In genomic region chr9:92055624-92056023, GRCh38 we compare ENCODE assay signal across 23 cellular contexts. TPM values are rescaled to one million over a fixed set of nuclear protein-coding genes. Genes with fewer than 3 reads are reported as not detected.
A peak's percentile ranks its signal among the peaks of the same experiment; 100 is the strongest.
DNase-seq lines count a peak whose midpoint lies in the region; ATAC-seq, FAIRE-seq and TF ChIP-seq lines count a peak whose summit lies in the region.
"Had no signal": no experiment of that assay in that cellular context is flagged by ENCODE, and none has a peak within 500 bp of the region (broad histone marks: within the 10 kb centered on the region; RNA-seq: fewer than 3 reads in every experiment).

No MANE protein-coding gene starts in this region.

- no peak overlapping the region for H3K4me3 ChIP-seq in HUES6 (ENCODE audit: low read depth, low read length)
- no peak overlapping the region for H3K4me3 ChIP-seq in gastrocnemius medialis
- H3K4me3 ChIP-seq: K562, PC-9, SJSA1 had no signal

- no peak for DNase-seq in H54 (ENCODE audit: insufficient read length, low spot score)
- no peak for DNase-seq in glutamatergic neuron
- DNase-seq in neural crest cell (ENCODE audit: low read depth, low spot score) = no peak
- DNase-seq in gastrocnemius medialis = no peak
- no peak for DNase-seq in sciatic nerve (ENCODE audit: low spot score)
- DNase-seq in activated gamma-delta T cell (lab: John Stamatoyannopoulos, UW) = no peak
- no peak for DNase-seq in NCI-H1417 (lab: John Stamatoyannopoulos, UW)
- DNase-seq: CD8-positive, alpha-beta T cell; GF-D8; HCEC 1CT; NCI-H1436; NCI-H2029; NCI-H510A; NCI-H82; PC-9; SW 1271 had no signal

- peaks cover 37% of the 10 kb centered on the region for H3K36me3 ChIP-seq in HUES6 (ENCODE audit: control insufficient read depth, insufficient read depth, low read length)
- H3K36me3 ChIP-seq in gastrocnemius medialis = peaks cover 0 to 43% of the 10 kb centered on the region in 2 donors

- ATAC-seq in gastrocnemius medialis = no peak
- no peak for ATAC-seq in sciatic nerve
- ATAC-seq: CD8-positive, alpha-beta T cell; K562 had no signal

- H3K27me3 Mint-ChIP-seq in glutamatergic neuron (ENCODE audit: unreplicated experiment) = no peaks in the 10 kb centered on the region
- no peaks in the 10 kb centered on the region for H3K27me3 Mint-ChIP-seq in neural crest cell (ENCODE audit: low read depth)

- H3K4me1 ChIP-seq in HUES6 (ENCODE audit: control insufficient read depth, insufficient read depth, low read length) (peaks cover 40% of the 10 kb centered on the region), gastrocnemius medialis (no peaks in the 10 kb centered on the region)
- H3K4me1 ChIP-seq: SJSA1 had no signal

- TF ChIP-seq CTCF in glutamatergic neuron (IDR thresholded peaks at IDR 0.05; ENCODE audit: partially characterized antibody, unreplicated experiment) = no peak
- TF ChIP-seq CTCF in neural crest cell (conservative IDR thresholded peaks at IDR 0.05) = no peak
- no peak for TF ChIP-seq CTCF in gastrocnemius medialis (IDR thresholded peaks at IDR 0.05 in 4 of 5, conservative IDR thresholded peaks at IDR 0.05 in 1 of 5)

- H3K4me3 Mint-ChIP-seq in glutamatergic neuron (ENCODE audit: unreplicated experiment) (no peak overlapping the region), neural crest cell (no peak overlapping the region)
- H3K4me3 Mint-ChIP-seq: CD8-positive, alpha-beta T cell had no signal

- H3K27ac Mint-ChIP-seq in glutamatergic neuron (ENCODE audit: unreplicated experiment) (peak overlapping the region; percentile 91), neural crest cell (ENCODE audit: unreplicated experiment) (peak overlapping the region; percentile 82)
- H3K27ac Mint-ChIP-seq: CD8-positive, alpha-beta T cell had no signal

- H3K9me3 ChIP-seq in HUES6 (ENCODE audit: control insufficient read depth, insufficient read depth, low read depth, low read length) (no peaks in the 10 kb centered on the region), gastrocnemius medialis (no peaks in the 10 kb centered on the region)
- H3K9me3 ChIP-seq: SJSA1 had no signal

- peak; percentile 33 for FAIRE-seq in H54 (lab: Jason Lieb, UNC)
- FAIRE-seq: D721Med, GM12892, HTR-8/SVneo, K562 had no signal

- H3K9ac ChIP-seq in HUES6 (ENCODE audit: low read length) = peak overlapping the region; percentile 73

- H3K9me3 Mint-ChIP-seq in glutamatergic neuron (ENCODE audit: unreplicated experiment) = peaks cover 4% of the 10 kb centered on the region
- peaks cover 12% of the 10 kb centered on the region for H3K9me3 Mint-ChIP-seq in neural crest cell

- H3K27me3 ChIP-seq in HUES6 (ENCODE audit: control insufficient read depth, insufficient read depth, low read length) (no peaks in the 10 kb centered on the region), gastrocnemius medialis (no peaks in the 10 kb centered on the region)
- H3K27me3 ChIP-seq: SJSA1 had no signal

- in situ Hi-C loops in gastrocnemius medialis (cut with MboI; ENCODE audit: low sequenced_read_pairs in 4 of 4) = no loop called here

- intact Hi-C loops in gastrocnemius medialis (cut with DNase I; ENCODE audit: low total_unique reads) = no loop called here
- intact Hi-C loops in sciatic nerve (cut with DNase I) = no loop called here

- H3K36me3 Mint-ChIP-seq in glutamatergic neuron (ENCODE audit: unreplicated experiment) (peaks cover 12% of the 10 kb centered on the region), neural crest cell (ENCODE audit: low read depth) (peaks cover 50% of the 10 kb centered on the region)

- peaks cover 11% of the 10 kb centered on the region for H3K4me1 Mint-ChIP-seq in glutamatergic neuron (ENCODE audit: low read depth, unreplicated experiment)
- H3K4me1 Mint-ChIP-seq in neural crest cell = peaks cover 23% of the 10 kb centered on the region

- H3K27ac ChIP-seq in HUES6 (ENCODE audit: low read depth, low read length) (peak overlapping the region; percentile 87), gastrocnemius medialis (no peak overlapping the region)
- H3K27ac ChIP-seq: HL-60, PC-9, SJSA1 had no signal

- no peak for TF ChIP-seq POLR2A in H54 (IDR thresholded peaks at IDR 0.05; ENCODE audit: low read depth, low read length)
- no peak for TF ChIP-seq POLR2A in gastrocnemius medialis (IDR thresholded peaks at IDR 0.05)

RNA-seq across cellular contexts. Expression of gene SPTLC1, which starts 59.6 kb away (rescaled TPM):
- 45.9 TPM for total RNA-seq in glutamatergic neuron (ENCODE audit: unreplicated experiment)
- 50.2 and 51.8 TPM in 2 replicates for total RNA-seq in neural crest cell
- 10 to 100 TPM; 26.6 to 28.0 (median 26.9) TPM for total RNA-seq in gastrocnemius medialis
- 66.4 TPM for total RNA-seq in sciatic nerve
